In the genomic region with DNA sequence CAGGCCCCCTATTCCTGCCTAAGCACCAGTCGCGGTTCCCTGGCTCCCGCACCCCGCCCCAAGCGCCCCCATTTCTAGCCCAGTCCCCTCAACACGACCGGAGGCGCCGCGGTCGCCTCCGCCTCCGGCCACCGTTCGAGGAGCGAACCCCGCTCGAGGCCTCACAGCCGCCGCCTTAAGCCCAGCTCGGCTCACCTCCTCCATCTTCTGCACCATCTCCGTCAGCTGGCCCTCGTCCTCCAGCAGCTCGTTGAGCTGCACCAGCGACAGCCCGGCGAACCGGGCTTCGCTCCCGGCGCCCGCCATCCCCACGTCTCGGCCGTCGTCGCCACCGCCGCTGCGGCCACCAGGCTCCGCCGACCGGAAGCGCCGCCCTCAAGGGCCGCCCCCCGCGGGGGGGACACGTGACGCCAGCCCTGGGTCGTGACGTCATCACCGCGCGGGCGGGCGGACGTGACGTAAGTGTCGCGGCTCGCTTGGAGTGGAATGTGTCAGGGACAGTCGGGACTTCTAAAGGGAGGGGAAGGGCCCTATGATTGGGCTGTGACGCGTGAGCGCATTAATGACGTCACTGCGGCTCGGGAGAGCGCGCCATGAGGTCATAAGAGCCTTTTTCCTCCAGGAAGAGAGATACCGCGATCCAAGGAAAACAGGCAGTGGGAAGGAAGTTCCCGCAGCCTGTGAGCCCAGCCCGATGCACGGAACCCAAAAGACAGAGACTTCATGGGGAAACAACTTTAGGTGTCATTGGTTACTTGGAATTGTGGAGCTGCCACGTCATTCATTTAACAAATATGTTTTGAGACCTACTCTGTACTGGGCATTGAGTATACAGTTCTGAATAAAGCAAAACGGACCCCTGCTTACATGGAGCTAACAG, we compare ENCODE assay signal across 8 cellular contexts. TPM values are rescaled to one million over a fixed set of nuclear protein-coding genes. Genes with fewer than 3 reads are reported as not detected.
A peak's percentile ranks its signal among the peaks of the same experiment; 100 is the strongest.
DNase-seq lines count a peak whose midpoint lies in the region; ATAC-seq and TF ChIP-seq lines count a peak whose summit lies in the region.

A gene with protein sequence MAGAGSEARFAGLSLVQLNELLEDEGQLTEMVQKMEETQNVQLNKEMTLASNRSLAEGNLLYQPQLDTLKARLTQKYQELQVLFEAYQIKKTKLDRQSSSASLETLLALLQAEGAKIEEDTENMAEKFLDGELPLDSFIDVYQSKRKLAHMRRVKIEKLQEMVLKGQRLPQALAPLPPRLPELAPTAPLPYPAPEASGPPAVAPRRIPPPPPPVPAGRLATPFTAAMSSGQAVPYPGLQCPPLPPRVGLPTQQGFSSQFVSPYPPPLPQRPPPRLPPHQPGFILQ (minus strand): TSS at position 368 of the 880 bp plus-strand sequence. CDS start 62 bp downstream, at position 306.

- TF ChIP-seq EP300 in gastroesophageal sphincter (IDR thresholded peaks at IDR 0.05) = no peak

- H3K4me1 ChIP-seq in A673 (ENCODE audit: insufficient read depth, low read length, poor library complexity, severe bottlenecking) = peaks cover 34% of the 10 kb centered on the region
- H3K4me1 ChIP-seq in gastroesophageal sphincter = peaks cover 4 to 42% (median 29%) of the 10 kb centered on the region in 3 donors

- no peaks in the 10 kb centered on the region for H3K9me3 Mint-ChIP-seq in activated naive CD4-positive, alpha-beta T cell treated with anti-CD3 and anti-CD28 coated beads, Interleukin-2, amount 10 ng/mL, durations not matched to agents 7 days and 5 days

- H3K4me3 Mint-ChIP-seq in activated naive CD4-positive, alpha-beta T cell treated with anti-CD3 and anti-CD28 coated beads, Interleukin-2, amount 10 ng/mL, durations not matched to agents 7 days and 5 days = peak within 1 kb of the TSS; percentile 95

- H3K4me1 Mint-ChIP-seq in activated naive CD4-positive, alpha-beta T cell treated with anti-CD3 and anti-CD28 coated beads, Interleukin-2, amount 10 ng/mL, durations not matched to agents 7 days and 5 days = peaks cover 87% of the 10 kb centered on the region

- no peaks in the 10 kb centered on the region for H3K9me3 ChIP-seq in A673 (ENCODE audit: low read depth, low read length, poor library complexity, severe bottlenecking)
- no peaks in the 10 kb centered on the region for H3K9me3 ChIP-seq in gastroesophageal sphincter

- ATAC-seq in GM18511 (IDR thresholded peaks at IDR 0.05; ENCODE audit: unreplicated experiment) (peak; percentile 42), gastroesophageal sphincter (peak; percentile 84)

- in situ Hi-C loops in SK-MEL-5 (cut with HindIII; ENCODE audit: low pct_unique_long_range_greater_than_20kb, low sequenced_read_pairs) = no loop called here

- POLR2A ChIA-PET in A673 (lab: Charles Lee; ENCODE audit: low non-redundant PET) = no interaction called here

- DNase-seq in A673 (ENCODE audit: low spot score) (peak; percentile 89), HuH-7 (ENCODE audit: low spot score) (peak; percentile 73), SK-MEL-5 (ENCODE audit: low read depth, low spot score) (peak; percentile 76), nucleus accumbens (lab: John Stamatoyannopoulos, UW) (peak in 47 of 56 donors; percentile 29 to 87 (median 61))
- peak; percentile 88 for DNase-seq in activated naive CD4-positive, alpha-beta T cell treated with anti-CD3 and anti-CD28 coated beads, Interleukin-2, amount 10 ng/mL, durations not matched to agents 7 days and 5 days

- H3K27me3 Mint-ChIP-seq in activated naive CD4-positive, alpha-beta T cell treated with anti-CD3 and anti-CD28 coated beads, Interleukin-2, amount 10 ng/mL, durations not matched to agents 7 days and 5 days = peaks cover 28% of the 10 kb centered on the region

- H3K36me3 ChIP-seq in A673 (ENCODE audit: insufficient read depth, low read length, poor library complexity, severe bottlenecking) = no peaks in the 10 kb centered on the region
- H3K36me3 ChIP-seq in gastroesophageal sphincter = no peaks in the 10 kb centered on the region

- TF ChIP-seq CTCF in A673 (conservative IDR thresholded peaks at IDR 0.05; ENCODE audit: low read depth, low read length) (no peak), gastroesophageal sphincter (IDR thresholded peaks at IDR 0.05) (peak in 2 of 4 experiments; percentile 11 to 40), subcutaneous adipose tissue (IDR thresholded peaks at IDR 0.05; ENCODE audit: low read depth) (no peak)

- H3K4me3 ChIP-seq in A673 (ENCODE audit: low read depth, low read length, poor library complexity, severe bottlenecking) = peak within 1 kb of the TSS; percentile 72
- H3K4me3 ChIP-seq in gastroesophageal sphincter = peak within 1 kb of the TSS; percentile 74 to 95

- intact Hi-C loops in A673 (cut with micrococcal nuclease; ENCODE audit: unreplicated experiment) = no loop called here

- H3K27ac ChIP-seq in A673 (ENCODE audit: low read depth, low read length, poor library complexity, severe bottlenecking) (peak within 1 kb of the TSS; percentile 93), gastroesophageal sphincter (peak within 1 kb of the TSS; percentile 78 to 94 (median 91))

- CTCF ChIA-PET in A673 (lab: Charles Lee) = no interaction called here
- CTCF ChIA-PET in activated naive CD4-positive, alpha-beta T cell treated with anti-CD3 and anti-CD28 coated beads, Interleukin-2, amount 10 ng/mL, durations not matched to agents 7 days and 5 days (lab: Charles Lee) = interaction anchor here (2.5 to 2.7 kb wide), 2 partner anchors 7 to 17 kb away, joined by 7 to 17 read pairs; no protein-coding TSS in a partner anchor

- 21 to 24% methylated on average over 11 to 12 of the region's 78 CpGs for WGBS in gastroesophageal sphincter (ENCODE audit: low coverage in 1 of 2), 2 donors

- H3K27ac Mint-ChIP-seq in activated naive CD4-positive, alpha-beta T cell treated with anti-CD3 and anti-CD28 coated beads, Interleukin-2, amount 10 ng/mL, durations not matched to agents 7 days and 5 days = peak within 1 kb of the TSS; percentile 91

- TF ChIP-seq POLR2A in gastroesophageal sphincter (IDR thresholded peaks at IDR 0.05) = peak; percentile 92 to 96

- H3K27me3 ChIP-seq in A673 (replicated peaks; ENCODE audit: insufficient read depth, low read depth, low read length, poor library complexity) (no peaks in the 10 kb centered on the region), gastroesophageal sphincter (no peaks in the 10 kb centered on the region)

- BruUV-seq in A673 (replicated peaks; lab: Mats Ljungman, UMichigan) = no TSS peak

- H3K36me3 Mint-ChIP-seq in activated naive CD4-positive, alpha-beta T cell treated with anti-CD3 and anti-CD28 coated beads, Interleukin-2, amount 10 ng/mL, durations not matched to agents 7 days and 5 days = peaks cover 26% of the 10 kb centered on the region

RNA-seq across cellular contexts. Expression of the gene that starts here (rescaled TPM):
- total RNA-seq in A673 (2021) = 30.2 and 34.4 TPM in 2 replicates
- 39.3 and 42.9 TPM in 2 replicates for total RNA-seq in SK-MEL-5 (2014; rRNA removed; shearing (Covaris generic))
- polyA plus RNA-seq in SK-MEL-5 (2015; cell fraction: cytosol; rRNA removed) = 69.3 and 78.4 TPM in 2 replicates
- 31.2 and 31.5 TPM in 2 replicates for polyA plus RNA-seq in SK-MEL-5 (2015; cell fraction: nucleus; rRNA removed)
- total RNA-seq in gastroesophageal sphincter = 10 to 100 TPM; 23.4 to 47.4 (median 29.3) TPM
- total RNA-seq in subcutaneous adipose tissue = 10 to 100 TPM; 14.8 to 54.1 (median 16.8) TPM

Comparison
In these comparisons a context has a peak if more than half of its experiments do, and no peak if none do; other contexts are left out.
1. Peak in every context shown above with its lines: DNase-seq, ATAC-seq, H3K4me3 ChIP-seq and H3K27ac ChIP-seq.